8 cellular contexts compared by ENCODE assay signal in the genomic region with DNA sequence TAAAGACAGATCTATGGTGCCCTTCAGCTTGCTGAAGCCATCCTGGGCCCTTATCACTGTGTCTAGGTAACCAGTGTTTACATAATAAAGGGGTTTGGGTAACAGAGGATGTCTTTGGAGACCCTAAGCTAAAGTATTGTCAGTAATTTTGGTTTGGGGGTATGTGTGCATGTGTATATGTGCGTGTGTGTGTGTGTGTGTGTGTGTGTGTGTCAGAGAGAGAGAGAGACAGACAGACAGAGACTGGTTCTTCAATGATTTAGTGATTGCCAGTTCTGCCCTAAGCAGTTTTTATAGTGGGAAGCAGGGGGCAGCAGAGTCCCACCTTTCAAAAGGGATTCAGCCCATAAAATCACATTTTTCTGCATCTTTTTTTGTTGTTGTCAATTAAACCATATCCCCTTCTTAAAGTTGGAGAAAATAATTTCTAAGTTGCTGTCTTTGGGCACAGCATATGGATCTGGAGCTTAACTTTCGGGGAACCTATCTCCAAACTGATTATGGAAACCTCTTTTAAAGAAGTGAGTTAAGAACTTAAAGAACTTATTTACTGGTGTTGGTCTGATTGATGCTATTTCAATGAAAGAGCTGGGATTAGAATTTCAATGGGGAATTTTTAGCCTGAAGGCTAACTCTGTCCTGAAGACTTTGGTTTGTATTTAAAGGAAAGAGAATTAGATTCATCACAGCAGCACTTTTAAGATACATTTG.
DNase-seq lines count a peak whose midpoint lies in the region; ATAC-seq and TF ChIP-seq lines count a peak whose summit lies in the region.

No MANE protein-coding gene starts in this region.

- peak; percentile 50 for ATAC-seq in HG03432 (IDR thresholded peaks at IDR 0.05; ENCODE audit: unreplicated experiment)
- ATAC-seq in SK-N-SH treated with all-trans-retinoic acid at 6 μM for 48 hours = peak; percentile 86
- no peak for ATAC-seq in stimulated activated naive CD8-positive, alpha-beta T cell treated with anti-CD3 and anti-CD28 coated beads, Interleukin-15, Interleukin-2, amounts not matched to agents 100 U/mL and 50 U/mL, for 24 hours
- no peak for ATAC-seq in GM19324 (IDR thresholded peaks at IDR 0.05; ENCODE audit: low FRiP score, unreplicated experiment)

- DNase-seq in NCI-H1092 treated with DMSO at 0.1 percent for 48 hours (lab: John Stamatoyannopoulos, UW) = peak; percentile 12
- no peak for DNase-seq in NCI-H1092 (lab: John Stamatoyannopoulos, UW)
- peak; percentile 9 for DNase-seq in fibroblast of the conjunctiva (ENCODE audit: low read depth)
- peak; percentile 27 for DNase-seq in stimulated activated naive CD8-positive, alpha-beta T cell treated with anti-CD3 and anti-CD28 coated beads, Interleukin-15, Interleukin-2, amounts not matched to agents 100 U/mL and 50 U/mL, for 24 hours
- no peak for DNase-seq in NK-92 (lab: John Stamatoyannopoulos, UW; ENCODE audit: unreplicated experiment)

TF ChIP-seq in SK-N-SH treated with all-trans-retinoic acid at 6 μM for 48 hours, 23 proteins besides CTCF, POLR2A, EP300 and RAD21:
- no peak for TF ChIP-seq GLIS3 (CRISPR knock-in tag; IDR thresholded peaks at IDR 0.05)
- TF ChIP-seq, protein P1, sequence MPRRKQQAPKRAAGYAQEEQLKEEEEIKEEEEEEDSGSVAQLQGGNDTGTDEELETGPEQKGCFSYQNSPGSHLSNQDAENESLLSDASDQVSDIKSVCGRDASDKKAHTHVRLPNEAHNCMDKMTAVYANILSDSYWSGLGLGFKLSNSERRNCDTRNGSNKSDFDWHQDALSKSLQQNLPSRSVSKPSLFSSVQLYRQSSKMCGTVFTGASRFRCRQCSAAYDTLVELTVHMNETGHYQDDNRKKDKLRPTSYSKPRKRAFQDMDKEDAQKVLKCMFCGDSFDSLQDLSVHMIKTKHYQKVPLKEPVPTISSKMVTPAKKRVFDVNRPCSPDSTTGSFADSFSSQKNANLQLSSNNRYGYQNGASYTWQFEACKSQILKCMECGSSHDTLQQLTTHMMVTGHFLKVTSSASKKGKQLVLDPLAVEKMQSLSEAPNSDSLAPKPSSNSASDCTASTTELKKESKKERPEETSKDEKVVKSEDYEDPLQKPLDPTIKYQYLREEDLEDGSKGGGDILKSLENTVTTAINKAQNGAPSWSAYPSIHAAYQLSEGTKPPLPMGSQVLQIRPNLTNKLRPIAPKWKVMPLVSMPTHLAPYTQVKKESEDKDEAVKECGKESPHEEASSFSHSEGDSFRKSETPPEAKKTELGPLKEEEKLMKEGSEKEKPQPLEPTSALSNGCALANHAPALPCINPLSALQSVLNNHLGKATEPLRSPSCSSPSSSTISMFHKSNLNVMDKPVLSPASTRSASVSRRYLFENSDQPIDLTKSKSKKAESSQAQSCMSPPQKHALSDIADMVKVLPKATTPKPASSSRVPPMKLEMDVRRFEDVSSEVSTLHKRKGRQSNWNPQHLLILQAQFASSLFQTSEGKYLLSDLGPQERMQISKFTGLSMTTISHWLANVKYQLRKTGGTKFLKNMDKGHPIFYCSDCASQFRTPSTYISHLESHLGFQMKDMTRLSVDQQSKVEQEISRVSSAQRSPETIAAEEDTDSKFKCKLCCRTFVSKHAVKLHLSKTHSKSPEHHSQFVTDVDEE (CRISPR knock-in tag; IDR thresholded peaks at IDR 0.05) = no peak

Comparison
In these comparisons a context has a peak if more than half of its experiments do, and no peak if none do; other contexts are left out.
1. DNase-seq: peak in NCI-H1092 treated with DMSO at 0.1 percent for 48 hours (single experiment), fibroblast of the conjunctiva (single experiment) and stimulated activated naive CD8-positive, alpha-beta T cell treated with anti-CD3 and anti-CD28 coated beads, Interleukin-15, Interleukin-2, amounts not matched to agents 100 U/mL and 50 U/mL, for 24 hours (single experiment); none in NCI-H1092 (single experiment) and NK-92 (single experiment).
2. ATAC-seq: peak in HG03432 (single experiment) and SK-N-SH treated with all-trans-retinoic acid at 6 μM for 48 hours (single experiment); none in stimulated activated naive CD8-positive, alpha-beta T cell treated with anti-CD3 and anti-CD28 coated beads, Interleukin-15, Interleukin-2, amounts not matched to agents 100 U/mL and 50 U/mL, for 24 hours (single experiment) and GM19324 (single experiment).